ENCODE assay signal across 9 cellular contexts in the genomic region with DNA sequence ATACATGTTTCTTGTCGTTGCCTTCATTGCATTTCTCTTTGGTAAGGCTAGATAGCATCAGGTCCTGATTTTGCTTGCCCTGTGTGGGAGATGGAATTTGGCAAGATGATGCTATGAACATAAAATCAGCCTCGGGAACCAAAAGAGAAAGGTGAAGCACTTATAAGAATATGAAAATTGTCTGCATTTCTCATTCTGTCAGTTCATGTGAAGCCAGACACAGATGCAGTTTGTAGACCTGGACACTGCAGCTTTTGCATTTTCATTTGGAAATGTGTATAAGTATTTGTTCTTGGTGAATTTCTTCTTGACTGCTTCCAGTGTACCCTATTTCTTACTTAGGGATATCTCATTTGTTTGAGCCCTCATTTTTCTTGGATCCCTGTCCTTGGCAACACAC. TPM values are rescaled to one million over a fixed set of nuclear protein-coding genes. Genes with fewer than 3 reads are reported as not detected.
A peak's percentile ranks its signal among the peaks of the same experiment; 100 is the strongest.
DNase-seq lines count a peak whose midpoint lies in the region; ATAC-seq and TF ChIP-seq lines count a peak whose summit lies in the region.
"Had no signal": no experiment of that assay in that cellular context is flagged by ENCODE, and none has a peak within 500 bp of the region (broad histone marks: within the 10 kb centered on the region; RNA-seq: fewer than 3 reads in every experiment).

No MANE protein-coding gene starts in this region.

- DNase-seq in BJ (ENCODE audit: low read depth) (no peak), MG63 (no peak), NCI-H2107 (lab: John Stamatoyannopoulos, UW) (no peak), Kasumi-1 (lab: John Stamatoyannopoulos, UW) (no peak)
- DNase-seq in effector memory CD4-positive, alpha-beta T cell = no peak
- DNase-seq in natural killer cell treated with Interleukin-12 subunit alpha and Interleukin-12 subunit beta and Interleukin-15 and Interleukin-18, amount 100 ng/mL, for 72 hours (ENCODE audit: low spot score) = no peak
- DNase-seq in stimulated activated naive CD4-positive, alpha-beta T cell treated with Interleukin-2 at 50 U/mL for 16 hours (lab: John Stamatoyannopoulos, UW) = no peak
- DNase-seq: NCI-H1930 had no signal

- no peaks in the 10 kb centered on the region for H3K9me3 Mint-ChIP-seq in natural killer cell treated with Interleukin-12 subunit alpha and Interleukin-12 subunit beta and Interleukin-15 and Interleukin-18, amount 100 ng/mL, for 72 hours

- no peak for ATAC-seq in natural killer cell treated with Interleukin-12 subunit alpha and Interleukin-12 subunit beta and Interleukin-15 and Interleukin-18, amount 100 ng/mL, for 72 hours
- no peak for ATAC-seq in HG03108 (IDR thresholded peaks at IDR 0.05; ENCODE audit: unreplicated experiment)

- peaks cover 50 to 57% of the 10 kb centered on the region in 2 donors for H3K4me1 Mint-ChIP-seq in natural killer cell treated with Interleukin-12 subunit alpha and Interleukin-12 subunit beta and Interleukin-15 and Interleukin-18, amount 100 ng/mL, for 72 hours (ENCODE audit: low read depth in 2 of 2)

- POLR2A ChIA-PET in BJ (lab: Charles Lee) = no interaction called here

- peak overlapping the region; percentile 92 to 95 for H3K27ac Mint-ChIP-seq in natural killer cell treated with Interleukin-12 subunit alpha and Interleukin-12 subunit beta and Interleukin-15 and Interleukin-18, amount 100 ng/mL, for 72 hours

- H3K36me3 ChIP-seq in BJ (ENCODE audit: control insufficient read depth, insufficient read depth, low read length) (no peaks in the 10 kb centered on the region; the same call in 1 of the 2 replicates), MG63 (peaks cover 44% of the 10 kb centered on the region)
- H3K36me3 ChIP-seq in effector memory CD4-positive, alpha-beta T cell (ENCODE audit: control insufficient read depth, insufficient read depth, low read length) = peaks cover 4% of the 10 kb centered on the region

- CTCF ChIA-PET in BJ (lab: Yijun Ruan, JAX) = no interaction called here

- H3K27ac ChIP-seq in effector memory CD4-positive, alpha-beta T cell (ENCODE audit: insufficient read depth, low read length, poor library complexity, severe bottlenecking) = peak overlapping the region; percentile 95

- TF ChIP-seq CTCF in BJ (IDR thresholded peaks at IDR 0.05; ENCODE audit: insufficient read depth, low read depth, low read length) = no peak

- H3K27me3 Mint-ChIP-seq in natural killer cell treated with Interleukin-12 subunit alpha and Interleukin-12 subunit beta and Interleukin-15 and Interleukin-18, amount 100 ng/mL, for 72 hours = no peaks in the 10 kb centered on the region

- H3K9me3 ChIP-seq in MG63 = no peaks in the 10 kb centered on the region
- H3K9me3 ChIP-seq in effector memory CD4-positive, alpha-beta T cell (ENCODE audit: control insufficient read depth, low read length) = no peaks in the 10 kb centered on the region

- H3K4me3 Mint-ChIP-seq in natural killer cell treated with Interleukin-12 subunit alpha and Interleukin-12 subunit beta and Interleukin-15 and Interleukin-18, amount 100 ng/mL, for 72 hours = peak overlapping the region; percentile 97

- H3K27me3 ChIP-seq in BJ (ENCODE audit: control insufficient read depth, insufficient read depth, low read length) = no peaks in the 10 kb centered on the region; the same call in 1 of the 2 replicates
- no peaks in the 10 kb centered on the region for H3K27me3 ChIP-seq in MG63
- H3K27me3 ChIP-seq in effector memory CD4-positive, alpha-beta T cell (replicated peaks; ENCODE audit: control insufficient read depth, insufficient read depth, low read length, poor library complexity, severe bottlenecking) = no peaks in the 10 kb centered on the region

- peak overlapping the region; percentile 76 for H3K4me3 ChIP-seq in BJ (ENCODE audit: low read depth, low read length)
- H3K4me3 ChIP-seq in MG63 = peak overlapping the region; percentile 77
- H3K4me3 ChIP-seq in effector memory CD4-positive, alpha-beta T cell (ENCODE audit: insufficient read depth, low read depth, low read length, poor library complexity, severe bottlenecking) = peak overlapping the region; percentile 97

- H3K36me3 Mint-ChIP-seq in natural killer cell treated with Interleukin-12 subunit alpha and Interleukin-12 subunit beta and Interleukin-15 and Interleukin-18, amount 100 ng/mL, for 72 hours = no peaks in the 10 kb centered on the region

- peaks cover 38% of the 10 kb centered on the region for H3K4me1 ChIP-seq in effector memory CD4-positive, alpha-beta T cell (ENCODE audit: control insufficient read depth, insufficient read depth, low read length, poor library complexity, severe bottlenecking)

RNA-seq across cellular contexts. Expression of a gene that starts 1.3 kb away (rescaled TPM):
- 60.5 and 114 TPM in 2 replicates for polyA plus RNA-seq in BJ (2011; rRNA removed)
- 33.2 and 49.9 TPM in 2 replicates for polyA minus RNA-seq in BJ (2011; rRNA and poly(A)+ RNA removed)
- total RNA-seq in MG63 (2014; rRNA removed; shearing (Covaris generic); ENCODE audit: low replicate concordance) = 118 and 125 TPM in 2 replicates
- total RNA-seq in natural killer cell treated with Interleukin-12 subunit alpha and Interleukin-12 subunit beta and Interleukin-15 and Interleukin-18, amount 100 ng/mL, for 72 hours = 100 to 1,000 TPM; 189 to 283 TPM

RNA-seq across cellular contexts. Expression of a gene that starts 23.0 kb away (rescaled TPM):
- 40.5 and 55.0 TPM in 2 replicates for polyA plus RNA-seq in BJ (2011; rRNA removed)
- polyA minus RNA-seq in BJ (2011; rRNA and poly(A)+ RNA removed) = 11.0 and 12.1 TPM in 2 replicates
- 9.1 and 10.0 TPM in 2 replicates for total RNA-seq in MG63 (2014; rRNA removed; shearing (Covaris generic); ENCODE audit: low replicate concordance)
- 100 to 1,000 TPM in 1 of 2 donors, 10 to 100 TPM in 1; 58.2 to 113 TPM for total RNA-seq in natural killer cell treated with Interleukin-12 subunit alpha and Interleukin-12 subunit beta and Interleukin-15 and Interleukin-18, amount 100 ng/mL, for 72 hours
